ENCODE assay signal across 11 cellular contexts in the genomic region with DNA sequence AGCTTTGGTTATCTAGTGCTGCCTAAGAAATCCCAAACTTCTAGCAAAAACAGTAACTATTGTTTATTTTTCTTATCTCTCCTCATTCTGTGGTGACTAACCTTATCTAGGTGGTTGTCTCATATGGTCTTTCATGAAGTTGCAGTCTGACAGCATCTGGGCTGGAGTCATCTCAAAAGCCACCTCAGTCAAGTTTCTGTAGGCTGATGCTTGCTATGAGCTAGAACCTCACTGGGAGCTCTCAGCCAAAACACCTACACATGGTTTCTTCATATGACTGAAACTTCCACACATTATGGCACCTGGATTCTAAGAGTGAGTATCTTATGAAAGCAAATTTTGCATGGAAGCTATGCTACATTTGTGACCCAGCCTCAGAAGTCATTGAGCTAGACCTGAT.
DNase-seq lines count a peak whose midpoint lies in the region; ATAC-seq and TF ChIP-seq lines count a peak whose summit lies in the region.
"Had no signal": no experiment of that assay in that cellular context is flagged by ENCODE, and none has a peak within 500 bp of the region (broad histone marks: within the 10 kb centered on the region; RNA-seq: fewer than 3 reads in every experiment).

No MANE protein-coding gene starts in this region.

- H3K36me3 Mint-ChIP-seq in mesothelial cell of epicardium = no peaks in the 10 kb centered on the region
- H3K36me3 Mint-ChIP-seq in activated naive CD4-positive, alpha-beta T cell treated with anti-CD3 and anti-CD28 coated beads, Interleukin-2, amount 10 ng/mL, durations not matched to agents 7 days and 5 days = no peaks in the 10 kb centered on the region
- H3K36me3 Mint-ChIP-seq: type B pancreatic cell had no signal

- TF ChIP-seq CTCF in mesothelial cell of epicardium (IDR thresholded peaks at IDR 0.05; ENCODE audit: unreplicated experiment) = no peak

- no peak overlapping the region for H3K27ac Mint-ChIP-seq in mesothelial cell of epicardium
- no peak overlapping the region for H3K27ac Mint-ChIP-seq in activated naive CD4-positive, alpha-beta T cell treated with anti-CD3 and anti-CD28 coated beads, Interleukin-2, amount 10 ng/mL, durations not matched to agents 7 days and 5 days
- H3K27ac Mint-ChIP-seq: type B pancreatic cell had no signal

- H3K27me3 Mint-ChIP-seq in mesothelial cell of epicardium (ENCODE audit: low read depth) = peaks cover 7% of the 10 kb centered on the region
- no peaks in the 10 kb centered on the region for H3K27me3 Mint-ChIP-seq in activated naive CD4-positive, alpha-beta T cell treated with anti-CD3 and anti-CD28 coated beads, Interleukin-2, amount 10 ng/mL, durations not matched to agents 7 days and 5 days
- H3K27me3 Mint-ChIP-seq: type B pancreatic cell had no signal

- H3K4me1 Mint-ChIP-seq in mesothelial cell of epicardium = peaks cover 6% of the 10 kb centered on the region
- H3K4me1 Mint-ChIP-seq in activated naive CD4-positive, alpha-beta T cell treated with anti-CD3 and anti-CD28 coated beads, Interleukin-2, amount 10 ng/mL, durations not matched to agents 7 days and 5 days = no peaks in the 10 kb centered on the region

- no peak overlapping the region for H3K4me3 Mint-ChIP-seq in mesothelial cell of epicardium
- H3K4me3 Mint-ChIP-seq in activated naive CD4-positive, alpha-beta T cell treated with anti-CD3 and anti-CD28 coated beads, Interleukin-2, amount 10 ng/mL, durations not matched to agents 7 days and 5 days = no peak overlapping the region
- H3K4me3 Mint-ChIP-seq: type B pancreatic cell had no signal

- CTCF ChIA-PET in activated naive CD4-positive, alpha-beta T cell treated with anti-CD3 and anti-CD28 coated beads, Interleukin-2, amount 10 ng/mL, durations not matched to agents 7 days and 5 days (lab: Charles Lee) = no interaction called here

- no peak for DNase-seq in KG1 (lab: John Stamatoyannopoulos, UW)
- DNase-seq in mesothelial cell of epicardium (ENCODE audit: low spot score in 2 of 2, unreplicated experiment in 2 of 2) = no peak
- DNase-seq in activated naive CD4-positive, alpha-beta T cell treated with anti-CD3 and anti-CD28 coated beads, Interleukin-2, amount 10 ng/mL, durations not matched to agents 7 days and 5 days = no peak
- no peak for DNase-seq in NCI-H2107 (lab: John Stamatoyannopoulos, UW)
- DNase-seq: IMR-90, NCI-H187 treated with DMSO at 0.1 percent for 48 hours had no signal

- ATAC-seq in GM18502 (IDR thresholded peaks at IDR 0.05; ENCODE audit: poor library complexity, unreplicated experiment) = peak; percentile 81
- peak; percentile 94 for ATAC-seq in GM19395 (IDR thresholded peaks at IDR 0.05; ENCODE audit: unreplicated experiment)
- peak; percentile 92 for ATAC-seq in HG02840 (IDR thresholded peaks at IDR 0.05; ENCODE audit: low FRiP score, unreplicated experiment)
- ATAC-seq in HG03565 (IDR thresholded peaks at IDR 0.05; ENCODE audit: unreplicated experiment) = peak; percentile 96

- H3K9me3 Mint-ChIP-seq in mesothelial cell of epicardium = peaks cover under 1% of the 10 kb centered on the region
- H3K9me3 Mint-ChIP-seq in activated naive CD4-positive, alpha-beta T cell treated with anti-CD3 and anti-CD28 coated beads, Interleukin-2, amount 10 ng/mL, durations not matched to agents 7 days and 5 days = peaks cover under 1% of the 10 kb centered on the region
- H3K9me3 Mint-ChIP-seq: type B pancreatic cell had no signal
